23 cellular contexts compared by ENCODE assay signal in genomic region chr11:17397311-17398002, GRCh38. TPM values are rescaled to one million over a fixed set of nuclear protein-coding genes. Genes with fewer than 3 reads are reported as not detected.
DNase-seq lines count a peak whose midpoint lies in the region; ATAC-seq and TF ChIP-seq lines count a peak whose summit lies in the region.
"Had no signal": no experiment of that assay in that cellular context is flagged by ENCODE, and none has a peak within 500 bp of the region (broad histone marks: within the 10 kb centered on the region; RNA-seq: fewer than 3 reads in every experiment).

No MANE protein-coding gene starts in this region.

- no peaks in the 10 kb centered on the region for H3K79me1 ChIP-seq in mesenchymal stem cell (replicated peaks; ENCODE audit: low read length, poor library complexity, severe bottlenecking)

- no peak overlapping the region for H3K4me3 Mint-ChIP-seq in chondrocyte (ENCODE audit: unreplicated experiment)
- H3K4me3 Mint-ChIP-seq in activated CD4-positive, alpha-beta memory T cell treated with anti-CD3 and anti-CD28 coated beads for 36 hours, result no peak overlapping the region
- H3K4me3 Mint-ChIP-seq in T-helper 2 cell treated with Interferon-gamma antibody and Interleukin-4, amounts not matched to agents 5 μg/mL and 100 μg/mL, for 36 hours, result no peak overlapping the region
- H3K4me3 Mint-ChIP-seq: CD14-positive monocyte; CD4-positive, alpha-beta T cell; CD8-positive, alpha-beta memory T cell had no signal

- POLR2A ChIA-PET in SK-N-SH (lab: Yijun Ruan, JAX), result no interaction called here
- POLR2A ChIA-PET in activated CD4-positive, alpha-beta memory T cell treated with anti-CD3 and anti-CD28 coated beads for 36 hours (lab: Charles Lee), result no interaction called here

- H3K36me3 Mint-ChIP-seq in chondrocyte (ENCODE audit: low read depth), result no peaks in the 10 kb centered on the region
- no peaks in the 10 kb centered on the region for H3K36me3 Mint-ChIP-seq in activated CD4-positive, alpha-beta memory T cell treated with anti-CD3 and anti-CD28 coated beads for 36 hours
- H3K36me3 Mint-ChIP-seq in T-helper 2 cell treated with Interferon-gamma antibody and Interleukin-4, amounts not matched to agents 5 μg/mL and 100 μg/mL, for 36 hours (ENCODE audit: low read depth), result no peaks in the 10 kb centered on the region
- H3K36me3 Mint-ChIP-seq: CD14-positive monocyte; CD8-positive, alpha-beta memory T cell had no signal

- H3K4me1 Mint-ChIP-seq in chondrocyte (ENCODE audit: low read depth), result no peaks in the 10 kb centered on the region
- no peaks in the 10 kb centered on the region for H3K4me1 Mint-ChIP-seq in activated CD4-positive, alpha-beta memory T cell treated with anti-CD3 and anti-CD28 coated beads for 36 hours (ENCODE audit: low read depth)
- H3K4me1 Mint-ChIP-seq in T-helper 2 cell treated with Interferon-gamma antibody and Interleukin-4, amounts not matched to agents 5 μg/mL and 100 μg/mL, for 36 hours (ENCODE audit: low read depth), result no peaks in the 10 kb centered on the region
- H3K4me1 Mint-ChIP-seq: CD14-positive monocyte had no signal

- 79% methylated on average over 4 of the region's 14 CpGs for WGBS in SK-N-SH (ENCODE audit: low lambda C conversion rate)
- WGBS in mesenchymal stem cell, result 92% methylated on average over 13 of the region's 14 CpGs
- 89 to 95% (median 92%) methylated on average over 5 to 14 of the region's 14 CpGs for WGBS in spleen, 5 donors

- H3K27me3 Mint-ChIP-seq in chondrocyte (ENCODE audit: low read depth), result peaks cover 14% of the 10 kb centered on the region
- no peaks in the 10 kb centered on the region for H3K27me3 Mint-ChIP-seq in activated CD4-positive, alpha-beta memory T cell treated with anti-CD3 and anti-CD28 coated beads for 36 hours
- H3K27me3 Mint-ChIP-seq in T-helper 2 cell treated with Interferon-gamma antibody and Interleukin-4, amounts not matched to agents 5 μg/mL and 100 μg/mL, for 36 hours (ENCODE audit: low read depth), result peaks cover 10% of the 10 kb centered on the region
- H3K27me3 Mint-ChIP-seq: CD4-positive, alpha-beta T cell had no signal

- H4K8ac ChIP-seq in mesenchymal stem cell (ENCODE audit: low read length), result no peak overlapping the region

- no peak for TF ChIP-seq EP300 in SK-N-SH (IDR thresholded peaks at IDR 0.05; ENCODE audit: borderline replicate concordance in 1 of 2, low read depth in 1 of 2, low read length in 1 of 2)

- H4K20me1 ChIP-seq in SK-N-SH (ENCODE audit: insufficient read depth), result no peaks in the 10 kb centered on the region
- H4K20me1 ChIP-seq: BLaER1 treated with 17β-estradiol and CSF1 and Interleukin-3, amounts not matched to agents 10 nM and 100 nM had no signal

- H3K14ac ChIP-seq in mesenchymal stem cell (ENCODE audit: low read length in 2 of 2), result no peak overlapping the region

- H3K18ac ChIP-seq in mesenchymal stem cell (ENCODE audit: low read depth in 1 of 2, low read length in 2 of 2), result no peak overlapping the region

- peak overlapping the region; percentile 15 for H2BK15ac ChIP-seq in mesenchymal stem cell (ENCODE audit: low read depth, poor library complexity, severe bottlenecking)

- H3K36me3 ChIP-seq in SK-N-SH (replicated peaks in 1 of 2; ENCODE audit: control insufficient read depth in 1 of 2, insufficient read depth in 2 of 2, low read length in 1 of 2) (no peaks in the 10 kb centered on the region), mesenchymal stem cell (ENCODE audit: control insufficient read depth in 1 of 2, insufficient read depth in 2 of 2, low read depth in 1 of 2, low read length in 2 of 2) (no peaks in the 10 kb centered on the region), spleen (no peaks in the 10 kb centered on the region)
- H3K36me3 ChIP-seq: BE2C; BLaER1 treated with 17β-estradiol and CSF1 and Interleukin-3, amounts not matched to agents 10 nM and 100 nM had no signal

- no peak overlapping the region for H3K4me3 ChIP-seq in SK-N-SH (ENCODE audit: low read depth in 2 of 2, low read length in 1 of 2)
- H3K4me3 ChIP-seq in mesenchymal stem cell (ENCODE audit: insufficient read depth in 1 of 2, low read depth in 1 of 2, low read length in 2 of 2), result no peak overlapping the region
- no peak overlapping the region for H3K4me3 ChIP-seq in spleen
- H3K4me3 ChIP-seq: BLaER1 treated with 17β-estradiol and CSF1 and Interleukin-3, amounts not matched to agents 10 nM and 100 nM; GM12878; GM23248 had no signal

- no peaks in the 10 kb centered on the region for H3K9me3 Mint-ChIP-seq in chondrocyte (ENCODE audit: low read depth)
- no peaks in the 10 kb centered on the region for H3K9me3 Mint-ChIP-seq in activated CD4-positive, alpha-beta memory T cell treated with anti-CD3 and anti-CD28 coated beads for 36 hours
- H3K9me3 Mint-ChIP-seq in T-helper 2 cell treated with Interferon-gamma antibody and Interleukin-4, amounts not matched to agents 5 μg/mL and 100 μg/mL, for 36 hours, result no peaks in the 10 kb centered on the region
- H3K9me3 Mint-ChIP-seq: CD4-positive, alpha-beta T cell; CD8-positive, alpha-beta memory T cell had no signal

- intact Hi-C loops in spleen (cut with DNase I; ENCODE audit: low total_unique reads), result no loop called here
- intact Hi-C loops in activated CD4-positive, alpha-beta memory T cell treated with anti-CD3 and anti-CD28 coated beads for 36 hours (cut with micrococcal nuclease), result no loop called here

- CTCF ChIA-PET in SK-N-SH (lab: Yijun Ruan, JAX), result interaction anchor here (1.0 to 3.5 kb wide), 9 partner anchors 8 to 334 kb away, joined by 3 to 20 read pairs (median 4); partner anchors contain the start of gene KCNJ11
- CTCF ChIA-PET in activated CD4-positive, alpha-beta memory T cell treated with anti-CD3 and anti-CD28 coated beads for 36 hours (lab: Charles Lee), result interaction anchor here (1.8 kb wide), 1 partner anchor 13 kb away, joined by 7 read pairs; no protein-coding TSS in a partner anchor

- H3K27ac ChIP-seq in SK-N-SH (ENCODE audit: low read depth in 2 of 2, low read length in 1 of 2), result no peak overlapping the region
- no peak overlapping the region for H3K27ac ChIP-seq in mesenchymal stem cell (ENCODE audit: low read length, poor library complexity, severe bottlenecking)
- no peak overlapping the region for H3K27ac ChIP-seq in spleen
- H3K27ac ChIP-seq: 22Rv1; BLaER1 treated with 17β-estradiol and CSF1 and Interleukin-3, amounts not matched to agents 10 nM and 100 nM; GM23248 had no signal

- H2AK5ac ChIP-seq in mesenchymal stem cell (ENCODE audit: low read length, severe bottlenecking), result no peak overlapping the region

- no peaks in the 10 kb centered on the region; a peak in 1 of 4 replicates for H3K4me1 ChIP-seq in SK-N-SH (ENCODE audit: control insufficient read depth in 1 of 2, insufficient read depth in 2 of 2, low read depth in 1 of 2, low read length in 1 of 2)
- H3K4me1 ChIP-seq in mesenchymal stem cell (ENCODE audit: control insufficient read depth, insufficient read depth, low read depth, low read length), result no peaks in the 10 kb centered on the region
- peaks cover 0 to 5% (median 0%) of the 10 kb centered on the region in 6 donors for H3K4me1 ChIP-seq in spleen
- H3K4me1 ChIP-seq: BE2C had no signal

- H3K23ac ChIP-seq in mesenchymal stem cell (ENCODE audit: low read length in 2 of 2), result no peak overlapping the region

- no peak overlapping the region for H3K27ac Mint-ChIP-seq in chondrocyte (ENCODE audit: unreplicated experiment)
- no peak overlapping the region for H3K27ac Mint-ChIP-seq in activated CD4-positive, alpha-beta memory T cell treated with anti-CD3 and anti-CD28 coated beads for 36 hours
- H3K27ac Mint-ChIP-seq in T-helper 2 cell treated with Interferon-gamma antibody and Interleukin-4, amounts not matched to agents 5 μg/mL and 100 μg/mL, for 36 hours, result no peak overlapping the region
- H3K27ac Mint-ChIP-seq: CD14-positive monocyte; CD4-positive, alpha-beta T cell had no signal

- H3K9me3 ChIP-seq in SK-N-SH, result no peaks in the 10 kb centered on the region
- H3K9me3 ChIP-seq in mesenchymal stem cell (ENCODE audit: control insufficient read depth, low read length), result no peaks in the 10 kb centered on the region
- no peaks in the 10 kb centered on the region for H3K9me3 ChIP-seq in spleen
- H3K9me3 ChIP-seq: BE2C; BLaER1 treated with 17β-estradiol and CSF1 and Interleukin-3, amounts not matched to agents 10 nM and 100 nM had no signal

- TF ChIP-seq POLR2A in spleen (IDR thresholded peaks at IDR 0.05), result no peak

- ATAC-seq in SK-N-SH treated with all-trans-retinoic acid at 6 μM for 48 hours (no peak), HG03097 (IDR thresholded peaks at IDR 0.05; ENCODE audit: low FRiP score, unreplicated experiment) (no peak)
- ATAC-seq: GM12878 had no signal

- no peaks in the 10 kb centered on the region for H3F3A ChIP-seq in SK-N-SH (replicated peaks; ENCODE audit: insufficient read depth)

- no peak overlapping the region for H4K91ac ChIP-seq in mesenchymal stem cell (ENCODE audit: low read length)

- H3K79me2 ChIP-seq in SK-N-SH (ENCODE audit: insufficient read depth), result no peaks in the 10 kb centered on the region

- H3K9ac ChIP-seq in SK-N-SH (no peak overlapping the region), mesenchymal stem cell (ENCODE audit: low read length) (no peak overlapping the region)
- H3K9ac ChIP-seq: BLaER1 treated with 17β-estradiol and CSF1 and Interleukin-3, amounts not matched to agents 10 nM and 100 nM; GM23248 had no signal

- no peak for TF ChIP-seq CTCF in SK-N-SH (IDR thresholded peaks at IDR 0.05)
- TF ChIP-seq CTCF in chondrocyte (IDR thresholded peaks at IDR 0.05), result no peak
- TF ChIP-seq CTCF in spleen (IDR thresholded peaks at IDR 0.05 in 8 of 11, conservative IDR thresholded peaks at IDR 0.05 in 3 of 11), result no peak

- TF ChIP-seq RAD21 in SK-N-SH (IDR thresholded peaks at IDR 0.05; ENCODE audit: low read length), result no peak

- DNase-seq in SK-N-SH (peak; percentile 10), chondrocyte (ENCODE audit: low spot score) (peak; percentile 83), mesenchymal stem cell (no peak), spleen (peak; percentile 72)
- no peak for DNase-seq in activated CD4-positive, alpha-beta memory T cell treated with anti-CD3 and anti-CD28 coated beads for 36 hours
- DNase-seq in T-helper 2 cell treated with Interferon-gamma antibody and Interleukin-4, amounts not matched to agents 5 μg/mL and 100 μg/mL, for 36 hours (ENCODE audit: low spot score), result no peak
- DNase-seq: AML-193; BE2C; CD4-positive, alpha-beta T cell; CD8-positive, alpha-beta memory T cell; DMS 273 treated with DMSO at 0.1 percent for 48 hours; DMS79; EL; GDM1; GM23248; HCEC 1CT had no signal

- no peak overlapping the region for H2AFZ ChIP-seq in SK-N-SH (ENCODE audit: low read depth)
- H2AFZ ChIP-seq in mesenchymal stem cell (ENCODE audit: low read depth, low read length), result no peak overlapping the region
- H2AFZ ChIP-seq: GM23248 had no signal

- no peak overlapping the region for H3K4ac ChIP-seq in mesenchymal stem cell (ENCODE audit: low read depth in 1 of 2, low read length in 2 of 2)

- no peak overlapping the region for H3K4me2 ChIP-seq in SK-N-SH
- H3K4me2 ChIP-seq in mesenchymal stem cell (ENCODE audit: low read length, poor library complexity, severe bottlenecking), result no peak overlapping the region
- H3K4me2 ChIP-seq: BLaER1 treated with 17β-estradiol and CSF1 and Interleukin-3, amounts not matched to agents 10 nM and 100 nM had no signal

- H3K9me2 ChIP-seq in SK-N-SH, result no peaks in the 10 kb centered on the region

- no peak overlapping the region for H2BK120ac ChIP-seq in mesenchymal stem cell (ENCODE audit: low read depth, low read length)

- 0 out of 2 replicates have a peak, but pooled peaks cover 6% of the 10 kb centered on the region for H3K27me3 ChIP-seq in SK-N-SH (ENCODE audit: insufficient read depth)
- peaks cover 18 to 51% of the 10 kb centered on the region in 2 experiments for H3K27me3 ChIP-seq in mesenchymal stem cell (ENCODE audit: control insufficient read depth in 1 of 2, insufficient read depth in 1 of 2, low read length in 2 of 2)
- H3K27me3 ChIP-seq in spleen (replicated peaks in 1 of 7), result no peaks in the 10 kb centered on the region
- H3K27me3 ChIP-seq: BE2C; BLaER1 treated with 17β-estradiol and CSF1 and Interleukin-3, amounts not matched to agents 10 nM and 100 nM had no signal

- no peak overlapping the region for H2BK12ac ChIP-seq in mesenchymal stem cell (ENCODE audit: low read length in 2 of 2)

- no peak overlapping the region for H2BK5ac ChIP-seq in mesenchymal stem cell (ENCODE audit: low read depth, low read length, poor library complexity, severe bottlenecking)

RNA-seq across cellular contexts. Expression of gene KCNJ11, which starts 9.0 kb away (rescaled TPM):
- polyA plus RNA-seq in SK-N-SH (2012; rRNA removed) (0.13 and 0.23 TPM in 2 replicates), spleen (under 1 TPM; 0.13 to 0.79 (median 0.51) TPM)
- 0.09 and 0.22 TPM in 2 replicates for polyA plus RNA-seq in SK-N-SH (2012; cell fraction: cytosol; rRNA removed)
- 0.23 and 0.35 TPM in 2 replicates for polyA plus RNA-seq in SK-N-SH (2012; cell fraction: nucleus; rRNA removed)
- total RNA-seq in chondrocyte (not detected in 3 replicates), spleen (1 to 10 TPM in 6 of 7 donors, not detected in 1; 1.2 to 3.8 (median 1.9) TPM)
- not detected for polyA plus RNA-seq in mesenchymal stem cell (2013, experiment 1 of 2)
- polyA plus RNA-seq in mesenchymal stem cell (2013, experiment 2 of 2), result not detected
- total RNA-seq in activated CD4-positive, alpha-beta memory T cell treated with anti-CD3 and anti-CD28 coated beads for 36 hours, result under 1 TPM; 0.10 to 0.57 TPM
- total RNA-seq: GM23248 had no signal
- polyA plus RNA-seq: AG04450, CD14-positive monocyte, GM23248 had no signal

RNA-seq across cellular contexts. Expression of gene NCR3LG1, which starts 45.9 kb away (rescaled TPM):
- polyA plus RNA-seq in SK-N-SH (2012; rRNA removed) (0.67 and 1.2 TPM in 2 replicates), spleen (under 1 TPM; 0.04 to 0.16 (median 0.05) TPM)
- 0.41 and 0.52 TPM in 2 replicates for polyA plus RNA-seq in SK-N-SH (2012; cell fraction: cytosol; rRNA removed)
- 2.1 and 3.6 TPM in 2 replicates for polyA plus RNA-seq in SK-N-SH (2012; cell fraction: nucleus; rRNA removed)
- total RNA-seq in chondrocyte (7.5 to 9.4 TPM (median 7.9 TPM) in 3 replicates), spleen (1 to 10 TPM; 1.5 to 5.4 (median 2.3) TPM)
- 9.6 TPM for polyA plus RNA-seq in mesenchymal stem cell (2013, experiment 1 of 2)
- 9.0 TPM for polyA plus RNA-seq in mesenchymal stem cell (2013, experiment 2 of 2)
- total RNA-seq in activated CD4-positive, alpha-beta memory T cell treated with anti-CD3 and anti-CD28 coated beads for 36 hours, result under 1 TPM; 0.69 to 0.82 TPM

Comparison
In these comparisons a context has a peak if more than half of its experiments do, and no peak if none do; other contexts are left out.
1. DNase-seq: peak in SK-N-SH (single experiment), chondrocyte (single experiment) and spleen (single experiment); none in mesenchymal stem cell (single experiment), activated CD4-positive, alpha-beta memory T cell treated with anti-CD3 and anti-CD28 coated beads for 36 hours (single experiment) and T-helper 2 cell treated with Interferon-gamma antibody and Interleukin-4, amounts not matched to agents 5 μg/mL and 100 μg/mL, for 36 hours (single experiment).